ENCODE assay signal across 9 cellular contexts in genomic region chr2:112749755-112750559, GRCh38. TPM values are rescaled to one million over a fixed set of nuclear protein-coding genes. Genes with fewer than 3 reads are reported as not detected.
DNase-seq lines count a peak whose midpoint lies in the region; ATAC-seq and TF ChIP-seq lines count a peak whose summit lies in the region.
"Had no signal": no experiment of that assay in that cellular context is flagged by ENCODE, and none has a peak within 500 bp of the region (broad histone marks: within the 10 kb centered on the region; RNA-seq: fewer than 3 reads in every experiment).

No MANE protein-coding gene starts in this region.

- WGBS in lung, 2 donors: 68 to 71% methylated on average over 9 of the region's 9 CpGs

- TF ChIP-seq CTCF in GM12874 (IDR thresholded peaks at IDR 0.05; ENCODE audit: insufficient read depth, low read depth, low read length) (peak; percentile 95), coronary artery (IDR thresholded peaks at IDR 0.05) (peak; percentile 49), lung (IDR thresholded peaks at IDR 0.05; ENCODE audit: control extremely low read depth, extremely low read depth) (peak; percentile 88)

- no peaks in the 10 kb centered on the region for H3K27me3 ChIP-seq in lung (ENCODE audit: control insufficient read depth, insufficient read depth)

- no peaks in the 10 kb centered on the region for H3K9me3 ChIP-seq in lung (ENCODE audit: control insufficient read depth in 2 of 2, insufficient read depth in 1 of 2, low read length in 1 of 2)

- H3K27ac ChIP-seq in coronary artery: no peak overlapping the region
- no peak overlapping the region for H3K27ac ChIP-seq in lung (ENCODE audit: low read depth in 1 of 2, low read length in 1 of 2)

- H3K4me3 ChIP-seq in coronary artery: no peak overlapping the region
- H3K4me3 ChIP-seq in lung: no peak overlapping the region

- no peaks in the 10 kb centered on the region for H3K4me1 ChIP-seq in lung (ENCODE audit: control insufficient read depth in 2 of 2, insufficient read depth in 2 of 2, low read length in 2 of 2)

- H3K36me3 ChIP-seq in lung (ENCODE audit: control insufficient read depth in 2 of 2, insufficient read depth in 2 of 2, low read length in 2 of 2): no peaks in the 10 kb centered on the region

- DNase-seq in NCI-H526 (lab: John Stamatoyannopoulos, UW) (peak; percentile 25 to 72), coronary artery (ENCODE audit: low spot score) (no peak), lung (ENCODE audit: low spot score) (peak; percentile 73), cortex of kidney (lab: John Stamatoyannopoulos, UW) (no peak)
- peak; percentile 77 to 80 for DNase-seq in activated CD4-positive, alpha-beta T cell treated with anti-CD3 and anti-CD28 coated beads, Interleukin-2, amount 50 U/mL, for 4 hours
- peak; percentile 66 for DNase-seq in stimulated activated CD8-positive, alpha-beta memory T cell treated with anti-CD3 and anti-CD28 coated beads, Interleukin-15, amount 100 ng/mL, for 1 hour (ENCODE audit: low read depth)

- ATAC-seq in HG03039 (IDR thresholded peaks at IDR 0.05; ENCODE audit: unreplicated experiment) (peak; percentile 61), lung (ENCODE audit: insufficient read depth, low FRiP score) (peak; percentile 85)

RNA-seq across cellular contexts. Expression of gene CKAP2L, which starts 14.5 kb away (rescaled TPM):
- total RNA-seq in lung: 1 to 10 TPM in 1 of 2 donors, under 1 TPM in 1; 0.58 to 4.0 TPM
- polyA plus RNA-seq in lung: under 1 TPM; 0.48 to 0.63 TPM

RNA-seq across cellular contexts. Expression of gene NT5DC4, which starts 29.1 kb away (rescaled TPM):
- under 1 TPM; 0.09 to 0.83 TPM for total RNA-seq in lung
- under 1 TPM; 0.53 TPM for polyA plus RNA-seq in lung
- total RNA-seq: skeletal muscle tissue had no signal

RNA-seq across cellular contexts. Expression of gene IL1A, which starts 34.3 kb away (rescaled TPM):
- total RNA-seq in lung: 1 to 10 TPM; 1.3 to 3.5 TPM
- 10 to 100 TPM in 1 of 2 donors, 1 to 10 TPM in 1; 1.1 to 15.5 TPM for polyA plus RNA-seq in lung
- total RNA-seq: skeletal muscle tissue had no signal

Comparison
In these comparisons a context has a peak if more than half of its experiments do, and no peak if none do; other contexts are left out.
1. DNase-seq: peak in NCI-H526 (2 of 2), activated CD4-positive, alpha-beta T cell treated with anti-CD3 and anti-CD28 coated beads, Interleukin-2, amount 50 U/mL, for 4 hours (2 of 2), lung (single experiment) and stimulated activated CD8-positive, alpha-beta memory T cell treated with anti-CD3 and anti-CD28 coated beads, Interleukin-15, amount 100 ng/mL, for 1 hour (single experiment); none in coronary artery (single experiment) and cortex of kidney (single experiment).
2. Peak in every context shown above with its lines, with median percentiles within 50 percentile points of each other: CTCF ChIP-seq.